Comparison of ENCODE assay signal across 8 cellular contexts in the genomic region with DNA sequence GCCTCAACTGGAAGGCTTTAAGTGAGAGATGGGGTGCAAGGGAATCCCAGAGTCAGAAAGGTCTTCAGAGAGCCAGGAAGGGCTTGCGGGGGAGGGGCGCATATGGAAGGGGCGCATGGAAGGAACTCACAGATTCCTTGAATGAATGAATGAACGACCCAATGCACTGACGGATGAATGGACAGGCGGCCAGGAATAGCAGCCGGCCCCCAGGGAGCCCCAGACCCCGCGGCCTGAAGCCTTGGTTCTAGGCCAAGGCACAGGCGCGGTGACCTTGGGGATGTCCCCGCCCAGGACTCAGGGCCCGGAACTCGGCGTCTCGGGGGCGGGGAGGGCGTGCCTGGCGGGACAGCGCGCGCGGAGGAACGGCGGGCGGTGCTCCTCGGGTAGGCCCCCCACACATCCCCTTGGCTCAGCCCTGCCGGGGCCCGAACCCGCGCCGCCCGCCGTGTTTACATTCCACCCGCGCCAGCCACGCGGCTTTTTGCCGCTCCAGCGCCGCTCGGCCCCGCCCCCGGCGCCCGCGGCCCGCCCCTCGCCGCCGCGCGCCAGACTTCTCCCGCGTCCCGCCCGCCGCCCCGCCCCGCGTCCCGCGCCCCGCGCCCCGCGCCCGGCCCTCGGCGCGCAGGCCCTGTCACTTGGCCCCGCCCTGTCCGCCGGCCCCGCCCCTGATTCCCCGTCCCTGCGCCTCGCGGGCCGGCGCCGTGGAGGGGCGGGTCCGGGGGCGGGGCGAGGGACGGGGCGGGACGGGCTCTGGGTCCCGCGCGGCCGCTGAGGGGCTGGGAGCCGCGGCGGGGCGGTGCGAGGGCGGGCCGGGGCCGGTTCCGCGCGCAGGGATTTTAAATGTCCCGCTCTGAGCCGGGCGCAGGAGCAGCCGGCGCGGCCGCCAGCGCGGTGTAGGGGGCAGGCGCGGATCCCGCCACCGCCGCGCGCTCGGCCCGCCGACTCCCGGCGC. TPM values are rescaled to one million over a fixed set of nuclear protein-coding genes. Genes with fewer than 3 reads are reported as not detected.
A peak's percentile ranks its signal among the peaks of the same experiment; 100 is the strongest.
DNase-seq lines count a peak whose midpoint lies in the region; ATAC-seq, FAIRE-seq and TF ChIP-seq lines count a peak whose summit lies in the region.

Gene CCNE1, plus strand, starts transcription at position 867 of the 955 bp plus-strand sequence. CDS start 565 bp downstream, outside the sequence.

- H4K20me1 ChIP-seq in keratinocyte (ENCODE audit: control insufficient read depth, extremely low read depth, insufficient read depth, low read length) = no peaks in the 10 kb centered on the region

- POLR2A ChIA-PET in AG04450 (lab: Yijun Ruan, JAX) = no interaction called here

- no peaks in the 10 kb centered on the region for H3K79me2 ChIP-seq in keratinocyte (ENCODE audit: control insufficient read depth, insufficient read depth, low read length)

- no peak for FAIRE-seq in keratinocyte (lab: Jason Lieb, UNC)

- H3K4me2 ChIP-seq in keratinocyte (ENCODE audit: control insufficient read depth, extremely low read depth, insufficient read depth, low read depth, low read length) = peak within 1 kb of the TSS; percentile 57

- no peak for TF ChIP-seq CTCF in AG04450 (IDR thresholded peaks at IDR 0.05; ENCODE audit: low read depth, low read length)
- TF ChIP-seq CTCF in keratinocyte (optimal IDR thresholded peaks at IDR 0.05 in 1 of 3, IDR thresholded peaks at IDR 0.05 in 1 of 3, conservative IDR thresholded peaks at IDR 0.05 in 1 of 3; ENCODE audit: extremely low read depth in 1 of 3, insufficient read depth in 2 of 3, low read length in 3 of 3) = no peak

- H3K9me3 ChIP-seq in AG04450 (ENCODE audit: control insufficient read depth, insufficient read depth, low read length) = no peaks in the 10 kb centered on the region
- H3K9me3 ChIP-seq in keratinocyte (ENCODE audit: control insufficient read depth, low read depth, low read length) = no peaks in the 10 kb centered on the region

- H3K27me3 ChIP-seq in AG04450 (ENCODE audit: control insufficient read depth, insufficient read depth, low read length) (no peaks in the 10 kb centered on the region), keratinocyte (ENCODE audit: control insufficient read depth, extremely low read depth, insufficient read depth, low read length) (no peaks in the 10 kb centered on the region)

- peak within 1 kb of the TSS; percentile 52 for H3K9ac ChIP-seq in keratinocyte (ENCODE audit: control insufficient read depth, extremely low read depth, insufficient read depth, low read length)

- CTCF ChIA-PET in AG04450 (lab: Charles Lee) = no interaction called here

- H3K36me3 ChIP-seq in keratinocyte (ENCODE audit: control insufficient read depth in 2 of 2, extremely low read depth in 1 of 2, insufficient read depth in 2 of 2, low read length in 2 of 2) = no peaks in the 10 kb centered on the region

- H3K27ac ChIP-seq in AG04450 (ENCODE audit: low read depth, low read length) (no peak within 1 kb of the TSS), caudate nucleus (ENCODE audit: low read depth, low read length) (peak within 1 kb of the TSS; percentile 64), keratinocyte (ENCODE audit: control insufficient read depth, insufficient read depth, low read length) (peak within 1 kb of the TSS; percentile 14)

- no peaks in the 10 kb centered on the region for H3K9me1 ChIP-seq in keratinocyte (ENCODE audit: control insufficient read depth, extremely low read depth, insufficient read depth, low read length)

- H3K4me3 ChIP-seq in AG04450 (ENCODE audit: low read depth, low read length) (peak within 1 kb of the TSS; percentile 57), keratinocyte (ENCODE audit: control insufficient read depth in 2 of 3, extremely low read depth in 1 of 3, insufficient read depth in 2 of 3, low read depth in 1 of 3, low read length in 3 of 3) (peak within 1 kb of the TSS; percentile 44 to 51 (median 49))

- peak; percentile 70 for ATAC-seq in GM18867 (IDR thresholded peaks at IDR 0.05; ENCODE audit: unreplicated experiment)
- peak; percentile 67 for ATAC-seq in HG03097 (IDR thresholded peaks at IDR 0.05; ENCODE audit: low FRiP score, unreplicated experiment)

- dilution Hi-C loops in keratinocyte (cut with MboI; ENCODE audit: extremely low pct_ligation_motif_present, low sequenced_read_pairs) = no loop called here

- peak within 1 kb of the TSS; percentile 37 for H2AFZ ChIP-seq in keratinocyte (ENCODE audit: control insufficient read depth, low read length)

- peaks cover 12% of the 10 kb centered on the region for H3K4me1 ChIP-seq in keratinocyte (ENCODE audit: control insufficient read depth, extremely low read depth, insufficient read depth, low read length)

- peak; percentile 32 for DNase-seq in AG04450 (ENCODE audit: low read depth, low spot score)
- peak; percentile 100 for DNase-seq in NCI-H2227 (lab: John Stamatoyannopoulos, UW; ENCODE audit: unreplicated experiment)
- DNase-seq in activated CD4-positive, CD25-positive, alpha-beta regulatory T cell (lab: John Stamatoyannopoulos, UW) = peak; percentile 93 to 97 (median 95)
- DNase-seq in caudate nucleus (lab: John Stamatoyannopoulos, UW) = peak in 59 of 61 donors; percentile 44 to 94 (median 85)
- DNase-seq in keratinocyte (ENCODE audit: low read depth, low spot score) = no peak
- DNase-seq in stimulated activated CD4-positive, alpha-beta T cell treated with anti-CD3 and anti-CD28 coated beads, Interleukin-12 subunit alpha, Interleukin-12 subunit beta, amount 100 ng/mL, for 4 hours = peak; percentile 99

RNA-seq across cellular contexts. Expression of gene CCNE1, which starts in this region (rescaled TPM):
- polyA plus RNA-seq in AG04450 (2011; rRNA removed) (3.7 and 4.8 TPM in 2 replicates), keratinocyte (10.0 to 11.2 TPM (median 10.1 TPM) in 3 replicates)
- 2.6 and 4.5 TPM in 2 replicates for polyA minus RNA-seq in AG04450 (2011; rRNA and poly(A)+ RNA removed)
- polyA plus RNA-seq in keratinocyte (2011; ENCODE audit: low read depth) = 2.1 TPM
- polyA plus RNA-seq in keratinocyte (2011; cell fraction: cytosol; rRNA removed) = 10.5 and 11.2 TPM in 2 replicates
- 13.2 and 13.8 TPM in 2 replicates for polyA plus RNA-seq in keratinocyte (2011; cell fraction: nucleus; rRNA removed)
- 7.5 and 8.3 TPM in 2 replicates for polyA plus RNA-seq in keratinocyte (2012; ENCODE audit: low replicate concordance)
- polyA minus RNA-seq in keratinocyte = 5.6 to 7.7 TPM (median 6.9 TPM) in 3 replicates
- 5.0 TPM for polyA minus RNA-seq in keratinocyte (2011; cell fraction: cytosol; rRNA and poly(A)+ RNA removed)
- 1.9 and 3.2 TPM in 2 replicates for polyA minus RNA-seq in keratinocyte (2011; cell fraction: nucleus; rRNA and poly(A)+ RNA removed)
